In genomic region chr1:112431038-112431437, GRCh38 we compare ENCODE assay signal across 16 cellular contexts. TPM values are rescaled to one million over a fixed set of nuclear protein-coding genes. Genes with fewer than 3 reads are reported as not detected.
DNase-seq lines count a peak whose midpoint lies in the region; ATAC-seq, FAIRE-seq and TF ChIP-seq lines count a peak whose summit lies in the region.
"Had no signal": no experiment of that assay in that cellular context is flagged by ENCODE, and none has a peak within 500 bp of the region (broad histone marks: within the 10 kb centered on the region; RNA-seq: fewer than 3 reads in every experiment).

No MANE protein-coding gene starts in this region.

- TF ChIP-seq CTCF in NB4 (IDR thresholded peaks at IDR 0.05; ENCODE audit: low read depth, low read length) (no peak), endothelial cell (IDR thresholded peaks at IDR 0.05; ENCODE audit: unreplicated experiment) (no peak), parathyroid adenoma (IDR thresholded peaks at IDR 0.05) (no peak), mucosa of descending colon (IDR thresholded peaks at IDR 0.05) (no peak)

- FAIRE-seq in RCC 7860 (lab: Jason Lieb, UNC) = no peak
- FAIRE-seq: astrocyte had no signal

- H2AFZ ChIP-seq in parathyroid adenoma = no peak overlapping the region

- H3K4me1 ChIP-seq in BLaER1 treated with 17β-estradiol and CSF1 and Interleukin-3, amounts not matched to agents 10 nM and 100 nM = peaks cover 26 to 48% (median 32%) of the 10 kb centered on the region in 10 experiments
- H3K4me1 ChIP-seq in parathyroid adenoma = no peaks in the 10 kb centered on the region
- no peaks in the 10 kb centered on the region for H3K4me1 ChIP-seq in mucosa of descending colon (ENCODE audit: low read depth)

- H3K27me3 Mint-ChIP-seq in endothelial cell (ENCODE audit: unreplicated experiment) = no peaks in the 10 kb centered on the region

- peak overlapping the region; percentile 99 for H3K27ac Mint-ChIP-seq in endothelial cell (ENCODE audit: unreplicated experiment)
- H3K27ac Mint-ChIP-seq: activated T-helper 17 cell treated with anti-CD3 and anti-CD28 coated beads, Interleukin-2, amount 50 U/mL, for 72 hours; effector memory CD8-positive, alpha-beta T cell had no signal

- H3K27ac ChIP-seq in BLaER1 treated with 17β-estradiol and CSF1 and Interleukin-3, amounts not matched to agents 10 nM and 100 nM = peak overlapping the region in 9 of 11 experiments; percentile 15 to 89 (median 49); a peak in 15 of 22 replicates
- H3K27ac ChIP-seq in parathyroid adenoma = peak overlapping the region; percentile 36

- TF ChIP-seq POLR2A in NB4 (IDR thresholded peaks at IDR 0.05; ENCODE audit: extremely low read depth, insufficient read length) = no peak

- peak overlapping the region in 2 of 10 experiments; percentile 3 to 18; a peak in 2 of 20 replicates for H3K4me3 ChIP-seq in BLaER1 treated with 17β-estradiol and CSF1 and Interleukin-3, amounts not matched to agents 10 nM and 100 nM
- no peak overlapping the region for H3K4me3 ChIP-seq in NB4 (ENCODE audit: low read depth, low read length)
- no peak overlapping the region for H3K4me3 ChIP-seq in parathyroid adenoma (ENCODE audit: low read depth, low read length)
- H3K4me3 ChIP-seq in mucosa of descending colon = no peak overlapping the region

- peak overlapping the region in 4 of 11 experiments; percentile 37 to 70 (median 67); a peak in 8 of 22 replicates for H3K9ac ChIP-seq in BLaER1 treated with 17β-estradiol and CSF1 and Interleukin-3, amounts not matched to agents 10 nM and 100 nM
- no peak overlapping the region for H3K9ac ChIP-seq in parathyroid adenoma

- H3K4me3 Mint-ChIP-seq in endothelial cell (ENCODE audit: unreplicated experiment) = peak overlapping the region; percentile 56
- H3K4me3 Mint-ChIP-seq: activated T-helper 17 cell treated with anti-CD3 and anti-CD28 coated beads, Interleukin-2, amount 50 U/mL, for 72 hours; effector memory CD8-positive, alpha-beta T cell had no signal

- DNase-seq in NB4 (ENCODE audit: low read depth) (peak; percentile 1), endothelial cell (ENCODE audit: low spot score) (no peak), mucosa of descending colon (no peak), DMS153 (lab: John Stamatoyannopoulos, UW) (no peak), RCC 7860 (ENCODE audit: low spot score) (no peak)
- DNase-seq: activated CD4-positive, alpha-beta T cell treated with anti-CD3 and anti-CD28 coated beads, Interleukin-2, amount 50 U/mL, for 4 hours; effector memory CD8-positive, alpha-beta T cell; NCI-H1105; NCI-H2227 treated with DMSO at 0.1 percent for 48 hours; stimulated activated CD4-positive, alpha-beta T cell treated with anti-CD3 and anti-CD28 coated beads, Interleukin-12 subunit alpha, Interleukin-12 subunit beta, amount 100 ng/mL, for 4 hours; T-helper 1 cell had no signal

- H3K4me2 ChIP-seq in BLaER1 treated with 17β-estradiol and CSF1 and Interleukin-3, amounts not matched to agents 10 nM and 100 nM = peak overlapping the region; percentile 55 to 88 (median 65); a peak in 21 of 22 replicates
- H3K4me2 ChIP-seq in parathyroid adenoma (ENCODE audit: low read length) = no peak overlapping the region

- peaks cover 2% of the 10 kb centered on the region for H3K79me2 ChIP-seq in parathyroid adenoma

- intact Hi-C loops in mucosa of descending colon (cut with DNase I, micrococcal nuclease) = no loop called here

- H3K9me3 Mint-ChIP-seq in endothelial cell (ENCODE audit: unreplicated experiment) = no peaks in the 10 kb centered on the region
- H3K9me3 Mint-ChIP-seq: activated T-helper 17 cell treated with anti-CD3 and anti-CD28 coated beads, Interleukin-2, amount 50 U/mL, for 72 hours; effector memory CD8-positive, alpha-beta T cell had no signal

- peaks cover 41% of the 10 kb centered on the region for H3K4me1 Mint-ChIP-seq in endothelial cell (ENCODE audit: unreplicated experiment)
- H3K4me1 Mint-ChIP-seq: activated T-helper 17 cell treated with anti-CD3 and anti-CD28 coated beads, Interleukin-2, amount 50 U/mL, for 72 hours had no signal

- no peaks in the 10 kb centered on the region for H3K9me3 ChIP-seq in BLaER1 treated with 17β-estradiol and CSF1 and Interleukin-3, amounts not matched to agents 10 nM and 100 nM (replicated peaks in 1 of 11)
- H3K9me3 ChIP-seq in parathyroid adenoma (ENCODE audit: control insufficient read depth, low read length) = no peaks in the 10 kb centered on the region
- H3K9me3 ChIP-seq in mucosa of descending colon = no peaks in the 10 kb centered on the region

- H3K27me3 ChIP-seq in BLaER1 treated with 17β-estradiol and CSF1 and Interleukin-3, amounts not matched to agents 10 nM and 100 nM = no peaks in the 10 kb centered on the region
- H3K27me3 ChIP-seq in parathyroid adenoma (ENCODE audit: control insufficient read depth, insufficient read depth, low read length) = no peaks in the 10 kb centered on the region

- ATAC-seq in mucosa of descending colon = no peak
- no peak for ATAC-seq in GM18511 (IDR thresholded peaks at IDR 0.05; ENCODE audit: unreplicated experiment)
- ATAC-seq: activated T-helper 17 cell treated with anti-CD3 and anti-CD28 coated beads, Interleukin-2, amount 50 U/mL, for 72 hours; effector memory CD8-positive, alpha-beta T cell had no signal

- peaks cover 31% of the 10 kb centered on the region for H3K36me3 Mint-ChIP-seq in endothelial cell (ENCODE audit: low read depth, unreplicated experiment)

- H3K36me3 ChIP-seq in BLaER1 treated with 17β-estradiol and CSF1 and Interleukin-3, amounts not matched to agents 10 nM and 100 nM = peaks cover 0 to 23% (median 0%) of the 10 kb centered on the region in 11 experiments; a peak in 5 of 22 replicates
- H3K36me3 ChIP-seq in parathyroid adenoma (ENCODE audit: control insufficient read depth, insufficient read depth, low read length) (no peaks in the 10 kb centered on the region), mucosa of descending colon (ENCODE audit: low read depth) (no peaks in the 10 kb centered on the region)

- H4K20me1 ChIP-seq in BLaER1 treated with 17β-estradiol and CSF1 and Interleukin-3, amounts not matched to agents 10 nM and 100 nM = no peaks in the 10 kb centered on the region

RNA-seq across cellular contexts. Expression of gene CTTNBP2NL, which starts 35.0 kb away (rescaled TPM):
- total RNA-seq in endothelial cell (ENCODE audit: unreplicated experiment) (84.0 TPM), mucosa of descending colon (10 to 100 TPM; 61.4 to 90.2 (median 79.6) TPM)
